Comparison of ENCODE assay signal across 21 cellular contexts in the genomic region with DNA sequence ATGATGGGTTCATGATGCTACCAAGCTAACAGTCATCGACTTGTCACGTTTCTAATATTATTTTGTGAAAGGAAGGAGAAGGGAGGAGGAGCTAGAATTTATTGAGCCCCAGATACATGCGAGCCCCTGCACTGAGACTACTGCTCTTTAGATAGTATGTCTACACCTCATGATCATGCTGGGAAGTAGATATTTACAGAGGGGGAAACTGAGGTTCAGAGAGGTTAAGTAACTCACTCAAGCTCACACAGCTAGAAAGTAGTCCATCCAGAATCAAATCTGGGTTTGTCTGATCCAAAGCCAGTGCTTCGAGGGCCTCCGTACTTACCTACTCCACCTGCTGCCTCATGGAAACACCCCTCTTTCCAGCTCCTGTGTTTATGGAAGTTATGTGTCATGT.
"Had no signal": no experiment of that assay in that cellular context is flagged by ENCODE, and none has a peak within 500 bp of the region (broad histone marks: within the 10 kb centered on the region; RNA-seq: fewer than 3 reads in every experiment).

No MANE protein-coding gene starts in this region.

- H3K27ac Mint-ChIP-seq: IgD-negative memory B cell had no signal

- H3K9me3 ChIP-seq: SK-N-SH had no signal

- H3K9ac ChIP-seq: SK-N-SH had no signal

- H3K36me3 Mint-ChIP-seq: IgD-negative memory B cell had no signal

- H3K4me2 ChIP-seq: SK-N-SH had no signal

- DNase-seq: KBM-7, MV-4-11, NCI-H1092, NCI-H1105 treated with DMSO at 0.1 percent for 48 hours, NCI-H1417 treated with DMSO at 0.1 percent for 48 hours, NCI-H146, NCI-H1694 treated with DMSO at 0.1 percent for 48 hours, NCI-H1930, NCI-H2081 treated with DMSO at 0.1 percent for 48 hours, NCI-H2171, NCI-H446, NCI-H510A, NCI-H524 treated with DMSO at 0.1 percent for 48 hours, NCI-H69, NCI-H774, SHP77, SK-N-SH, SW 1271 had no signal

- H3K9me2 ChIP-seq: SK-N-SH had no signal

- H3K4me1 Mint-ChIP-seq: IgD-negative memory B cell had no signal

- H3K27ac ChIP-seq: RWPE1 had no signal

- ATAC-seq: Panc1 had no signal

- H3K4me3 Mint-ChIP-seq: IgD-negative memory B cell had no signal
